8 cellular contexts compared by ENCODE assay signal in the genomic region with DNA sequence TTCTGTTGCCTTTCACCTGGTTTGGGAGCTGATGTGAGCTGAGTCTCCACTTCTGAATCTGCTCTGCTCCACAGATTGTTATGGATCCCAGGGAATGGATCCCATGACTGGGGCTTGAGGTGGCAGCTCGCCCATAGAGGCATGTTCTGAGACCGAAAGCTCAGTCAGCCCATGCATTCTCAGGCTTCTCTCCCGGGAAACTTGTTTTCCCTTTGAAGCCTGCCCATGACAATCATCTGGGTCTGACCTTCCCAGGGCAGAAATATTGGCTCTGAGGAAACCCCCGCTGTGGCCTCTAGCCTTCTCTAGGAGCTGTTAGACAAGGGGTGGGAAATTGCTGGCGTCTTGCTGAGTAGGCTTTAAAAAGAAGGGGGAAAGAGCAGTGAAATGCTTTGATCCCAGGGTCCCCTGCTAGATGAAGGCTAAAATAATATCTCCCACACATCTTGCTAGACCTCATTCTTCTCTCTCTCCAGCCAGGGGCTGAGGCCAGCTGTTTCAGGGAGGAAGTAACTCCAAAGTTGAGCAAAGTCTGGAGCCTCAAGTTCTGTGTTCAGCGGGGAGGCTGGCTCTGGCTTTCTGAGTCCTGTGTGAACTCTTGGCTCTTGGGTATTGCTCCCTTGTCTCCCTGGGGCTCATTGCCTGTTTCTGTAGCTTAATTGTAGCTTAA. TPM values are rescaled to one million over a fixed set of nuclear protein-coding genes. Genes with fewer than 3 reads are reported as not detected.
A peak's percentile ranks its signal among the peaks of the same experiment; 100 is the strongest.
DNase-seq lines count a peak whose midpoint lies in the region; ATAC-seq lines count a peak whose summit lies in the region.

No MANE protein-coding gene starts in this region.

- H3K27ac ChIP-seq in BLaER1 treated with 17β-estradiol and CSF1 and Interleukin-3, amounts not matched to agents 10 nM and 100 nM = peak overlapping the region; percentile 86 to 96 (median 89)
- peak overlapping the region; percentile 45 for H3K27ac ChIP-seq in duodenal mucosa (ENCODE audit: low read depth, low read length)

- H3K27me3 Mint-ChIP-seq in natural killer cell treated with Interleukin-12 subunit alpha and Interleukin-12 subunit beta and Interleukin-15 and Interleukin-18, amount 100 ng/mL, for 72 hours = no peaks in the 10 kb centered on the region

- no peaks in the 10 kb centered on the region for H4K20me1 ChIP-seq in BLaER1 treated with 17β-estradiol and CSF1 and Interleukin-3, amounts not matched to agents 10 nM and 100 nM

- peaks cover 41 to 42% of the 10 kb centered on the region in 2 donors for H3K4me1 Mint-ChIP-seq in natural killer cell treated with Interleukin-12 subunit alpha and Interleukin-12 subunit beta and Interleukin-15 and Interleukin-18, amount 100 ng/mL, for 72 hours (ENCODE audit: low read depth in 2 of 2)

- peak overlapping the region; percentile 88 to 100 (median 94) for H3K4me2 ChIP-seq in BLaER1 treated with 17β-estradiol and CSF1 and Interleukin-3, amounts not matched to agents 10 nM and 100 nM

- H3K27ac Mint-ChIP-seq in natural killer cell treated with Interleukin-12 subunit alpha and Interleukin-12 subunit beta and Interleukin-15 and Interleukin-18, amount 100 ng/mL, for 72 hours = peak overlapping the region; percentile 90 to 94

- H3K36me3 Mint-ChIP-seq in natural killer cell treated with Interleukin-12 subunit alpha and Interleukin-12 subunit beta and Interleukin-15 and Interleukin-18, amount 100 ng/mL, for 72 hours = peaks cover 13% of the 10 kb centered on the region

- H3K9ac ChIP-seq in BLaER1 treated with 17β-estradiol and CSF1 and Interleukin-3, amounts not matched to agents 10 nM and 100 nM = peak overlapping the region; percentile 68 to 91 (median 78)
- H3K9ac ChIP-seq in NT2/D1 (ENCODE audit: insufficient read length, low read depth) (peak overlapping the region; percentile 47), duodenal mucosa (ENCODE audit: low read depth in 1 of 2, low read length in 2 of 2) (peak overlapping the region; percentile 89 to 92)

- ATAC-seq in natural killer cell treated with Interleukin-12 subunit alpha and Interleukin-12 subunit beta and Interleukin-15 and Interleukin-18, amount 100 ng/mL, for 72 hours = no peak
- ATAC-seq in HG03095 (IDR thresholded peaks at IDR 0.05; ENCODE audit: unreplicated experiment) = no peak

- peak overlapping the region; percentile 31 to 63 (median 52) for H3K4me3 ChIP-seq in BLaER1 treated with 17β-estradiol and CSF1 and Interleukin-3, amounts not matched to agents 10 nM and 100 nM
- no peak overlapping the region for H3K4me3 ChIP-seq in NT2/D1 (ENCODE audit: insufficient read length, low read depth)
- peak overlapping the region; percentile 92 to 94 for H3K4me3 ChIP-seq in duodenal mucosa (ENCODE audit: low read depth in 1 of 2, low read length in 2 of 2)

- H3K9me3 ChIP-seq in BLaER1 treated with 17β-estradiol and CSF1 and Interleukin-3, amounts not matched to agents 10 nM and 100 nM (replicated peaks in 1 of 11) = no peaks in the 10 kb centered on the region
- H3K9me3 ChIP-seq in NT2/D1 (ENCODE audit: insufficient read depth, low read length) = no peaks in the 10 kb centered on the region
- no peaks in the 10 kb centered on the region for H3K9me3 ChIP-seq in duodenal mucosa (ENCODE audit: control insufficient read depth in 1 of 2, low read length in 2 of 2)

- peak overlapping the region; percentile 95 for H3K4me3 Mint-ChIP-seq in natural killer cell treated with Interleukin-12 subunit alpha and Interleukin-12 subunit beta and Interleukin-15 and Interleukin-18, amount 100 ng/mL, for 72 hours

- no peaks in the 10 kb centered on the region for H3K9me3 Mint-ChIP-seq in natural killer cell treated with Interleukin-12 subunit alpha and Interleukin-12 subunit beta and Interleukin-15 and Interleukin-18, amount 100 ng/mL, for 72 hours

- H3K27me3 ChIP-seq in BLaER1 treated with 17β-estradiol and CSF1 and Interleukin-3, amounts not matched to agents 10 nM and 100 nM = no peaks in the 10 kb centered on the region
- H3K27me3 ChIP-seq in NT2/D1 (ENCODE audit: insufficient read depth, insufficient read length) (peaks cover 38% of the 10 kb centered on the region), duodenal mucosa (ENCODE audit: control insufficient read depth in 1 of 2, insufficient read depth in 2 of 2, low read length in 2 of 2) (no peaks in the 10 kb centered on the region)

- H3K4me1 ChIP-seq in BLaER1 treated with 17β-estradiol and CSF1 and Interleukin-3, amounts not matched to agents 10 nM and 100 nM = peaks cover 73 to 83% (median 80%) of the 10 kb centered on the region in 10 experiments
- no peaks in the 10 kb centered on the region for H3K4me1 ChIP-seq in NT2/D1 (ENCODE audit: insufficient read depth, insufficient read length)
- H3K4me1 ChIP-seq in duodenal mucosa (ENCODE audit: control insufficient read depth in 1 of 2, insufficient read depth in 2 of 2, low read length in 2 of 2) = peaks cover 30 to 35% of the 10 kb centered on the region in 2 donors

- DNase-seq in NT2/D1 (ENCODE audit: low read depth, low spot score) = no peak
- DNase-seq in natural killer cell treated with Interleukin-12 subunit alpha and Interleukin-12 subunit beta and Interleukin-15 and Interleukin-18, amount 100 ng/mL, for 72 hours (ENCODE audit: low spot score) = peak; percentile 23
- no peak for DNase-seq in AG20443 (ENCODE audit: low spot score)
- DNase-seq in NCI-H2107 treated with DMSO at 0.1 percent for 48 hours (lab: John Stamatoyannopoulos, UW; ENCODE audit: unreplicated experiment) = no peak
- DNase-seq in GM19240 (ENCODE audit: insufficient read length, low spot score) = no peak

- peaks cover 0 to 16% (median 0%) of the 10 kb centered on the region in 11 experiments; a peak in 7 of 22 replicates for H3K36me3 ChIP-seq in BLaER1 treated with 17β-estradiol and CSF1 and Interleukin-3, amounts not matched to agents 10 nM and 100 nM
- H3K36me3 ChIP-seq in NT2/D1 (ENCODE audit: insufficient read depth, insufficient read length, low read length) (no peaks in the 10 kb centered on the region), duodenal mucosa (ENCODE audit: control insufficient read depth in 1 of 2, insufficient read depth in 2 of 2, low read length in 2 of 2) (peaks cover 6 to 16% of the 10 kb centered on the region in 2 donors)

RNA-seq across cellular contexts. Expression of gene VAMP8, which starts 2.0 kb away (rescaled TPM):
- total RNA-seq in natural killer cell treated with Interleukin-12 subunit alpha and Interleukin-12 subunit beta and Interleukin-15 and Interleukin-18, amount 100 ng/mL, for 72 hours = 100 to 1,000 TPM in 1 of 2 donors, 10 to 100 TPM in 1; 83.2 to 160 TPM

RNA-seq across cellular contexts. Expression of gene VAMP5, which starts 4.8 kb away (rescaled TPM):
- total RNA-seq in natural killer cell treated with Interleukin-12 subunit alpha and Interleukin-12 subunit beta and Interleukin-15 and Interleukin-18, amount 100 ng/mL, for 72 hours = 10 to 100 TPM; 30.5 to 50.7 TPM

RNA-seq across cellular contexts. Expression of gene RNF181, which starts 16.1 kb away (rescaled TPM):
- total RNA-seq in natural killer cell treated with Interleukin-12 subunit alpha and Interleukin-12 subunit beta and Interleukin-15 and Interleukin-18, amount 100 ng/mL, for 72 hours = 100 to 1,000 TPM; 116 to 149 TPM

RNA-seq across cellular contexts. Expression of gene GGCX, which starts 18.1 kb away (rescaled TPM):
- 10 to 100 TPM; 24.9 to 37.1 TPM for total RNA-seq in natural killer cell treated with Interleukin-12 subunit alpha and Interleukin-12 subunit beta and Interleukin-15 and Interleukin-18, amount 100 ng/mL, for 72 hours

RNA-seq across cellular contexts. Expression of gene TMEM150A, which starts 23.1 kb away (rescaled TPM):
- 1 to 10 TPM; 4.7 to 6.4 TPM for total RNA-seq in natural killer cell treated with Interleukin-12 subunit alpha and Interleukin-12 subunit beta and Interleukin-15 and Interleukin-18, amount 100 ng/mL, for 72 hours
